Comparison of ENCODE assay signal across 24 cellular contexts in the genomic region with DNA sequence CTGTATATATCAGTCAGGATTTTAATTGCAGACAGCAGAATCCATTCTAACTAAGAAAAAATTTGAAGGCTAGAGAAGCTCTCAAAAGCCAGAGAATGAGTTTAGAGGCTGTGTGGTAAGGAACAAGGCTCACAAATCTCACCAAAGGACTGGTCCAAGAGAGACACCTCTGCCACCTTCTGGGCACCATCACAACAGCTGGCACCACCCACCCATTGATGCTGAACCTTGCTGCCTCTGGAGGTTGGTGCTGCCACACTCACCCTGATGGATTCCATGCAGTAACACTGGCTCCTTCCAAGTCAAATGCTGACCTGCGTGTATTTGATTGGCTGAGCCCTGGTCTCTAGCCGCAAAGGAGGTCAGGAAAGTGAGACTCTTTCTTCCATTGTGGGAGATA.
DNase-seq lines count a peak whose midpoint lies in the region; ATAC-seq, FAIRE-seq and TF ChIP-seq lines count a peak whose summit lies in the region.
"Had no signal": no experiment of that assay in that cellular context is flagged by ENCODE, and none has a peak within 500 bp of the region (broad histone marks: within the 10 kb centered on the region; RNA-seq: fewer than 3 reads in every experiment).

No MANE protein-coding gene starts in this region.

- no peak for TF ChIP-seq POLR2A in GM12891 (IDR thresholded peaks at IDR 0.05; ENCODE audit: low read depth, low read length)

- CTCF ChIA-PET in activated CD4-positive, alpha-beta T cell treated with anti-CD3 and anti-CD28 coated beads for 36 hours (lab: Charles Lee): interaction anchor here (0.6 kb wide), 1 partner anchor 214 kb away, joined by 3 read pairs; no protein-coding TSS in a partner anchor
- CTCF ChIA-PET in T-cell (lab: Charles Lee): no interaction called here

- POLR2A ChIA-PET in activated CD4-positive, alpha-beta T cell treated with anti-CD3 and anti-CD28 coated beads for 36 hours (lab: Charles Lee): no interaction called here
- POLR2A ChIA-PET in T-cell (lab: Charles Lee): no interaction called here

- no peaks in the 10 kb centered on the region for H3K9me3 Mint-ChIP-seq in activated CD4-positive, alpha-beta T cell treated with anti-CD3 and anti-CD28 coated beads for 36 hours (ENCODE audit: low read depth)
- H3K9me3 Mint-ChIP-seq in T-cell: peaks cover 0 to 3% (median 0%) of the 10 kb centered on the region in 3 donors
- H3K9me3 Mint-ChIP-seq in T-helper 2 cell treated with Interferon-gamma antibody and Interleukin-4, amounts not matched to agents 5 μg/mL and 100 μg/mL, for 36 hours: no peaks in the 10 kb centered on the region
- H3K9me3 Mint-ChIP-seq: activated T-helper 2 cell treated with anti-CD3 and anti-CD28 coated beads, Interferon-gamma antibody, Interleukin-2, Interleukin-4, amounts not matched to agents 10 μg/mL and 5 μg/mL and 100 μg/mL, durations not matched to agents 14 hours and 24 hours and 36 hours had no signal

- H3K36me3 Mint-ChIP-seq in activated CD4-positive, alpha-beta T cell treated with anti-CD3 and anti-CD28 coated beads for 36 hours (ENCODE audit: low read depth): no peaks in the 10 kb centered on the region
- H3K36me3 Mint-ChIP-seq in T-cell: no peaks in the 10 kb centered on the region
- H3K36me3 Mint-ChIP-seq in T-helper 2 cell treated with Interferon-gamma antibody and Interleukin-4, amounts not matched to agents 5 μg/mL and 100 μg/mL, for 36 hours (ENCODE audit: low read depth): no peaks in the 10 kb centered on the region
- H3K36me3 Mint-ChIP-seq: activated CD8-positive, alpha-beta memory T cell treated with anti-CD3 and anti-CD28 coated beads, Interleukin-2, amount 10 ng/mL, durations not matched to agents 7 days and 5 days; neural progenitor cell had no signal

- H3K27ac Mint-ChIP-seq in activated CD4-positive, alpha-beta T cell treated with anti-CD3 and anti-CD28 coated beads for 36 hours: no peak overlapping the region
- no peak overlapping the region for H3K27ac Mint-ChIP-seq in T-cell
- no peak overlapping the region for H3K27ac Mint-ChIP-seq in T-helper 2 cell treated with Interferon-gamma antibody and Interleukin-4, amounts not matched to agents 5 μg/mL and 100 μg/mL, for 36 hours
- H3K27ac Mint-ChIP-seq: activated CD8-positive, alpha-beta memory T cell treated with anti-CD3 and anti-CD28 coated beads, Interleukin-2, amount 10 ng/mL, durations not matched to agents 7 days and 5 days; activated T-helper 2 cell treated with anti-CD3 and anti-CD28 coated beads, Interferon-gamma antibody, Interleukin-2, Interleukin-4, amounts not matched to agents 10 μg/mL and 5 μg/mL and 100 μg/mL, durations not matched to agents 14 hours and 24 hours and 36 hours; dendritic cell treated with granulocyte-macrophage colony-stimulating factor and Interleukin-4, amounts not matched to agents 40 ng/mL and 50 ng/mL, for 4 days; neural progenitor cell had no signal

- peaks cover 7% of the 10 kb centered on the region for H3K27me3 Mint-ChIP-seq in activated CD4-positive, alpha-beta T cell treated with anti-CD3 and anti-CD28 coated beads for 36 hours
- peaks cover 0 to 18% of the 10 kb centered on the region in 2 donors for H3K27me3 Mint-ChIP-seq in T-cell
- H3K27me3 Mint-ChIP-seq in T-helper 2 cell treated with Interferon-gamma antibody and Interleukin-4, amounts not matched to agents 5 μg/mL and 100 μg/mL, for 36 hours (ENCODE audit: low read depth): no peaks in the 10 kb centered on the region
- H3K27me3 Mint-ChIP-seq: activated CD8-positive, alpha-beta memory T cell treated with anti-CD3 and anti-CD28 coated beads, Interleukin-2, amount 10 ng/mL, durations not matched to agents 7 days and 5 days; dendritic cell treated with granulocyte-macrophage colony-stimulating factor and Interleukin-4, amounts not matched to agents 40 ng/mL and 50 ng/mL, for 4 days had no signal

- FAIRE-seq in GM12891 (lab: Jason Lieb, UNC): no peak
- FAIRE-seq: bronchial epithelial cell, frontal cortex, GM12892, small intestine had no signal

- ATAC-seq in activated CD4-positive, alpha-beta T cell treated with anti-CD3 and anti-CD28 coated beads for 36 hours: no peak
- ATAC-seq in T-cell (replicated peaks in 1 of 4) (peak in 1 of 4 experiments; percentile 59), GM18873 (IDR thresholded peaks at IDR 0.05; ENCODE audit: low FRiP score, unreplicated experiment) (no peak)
- ATAC-seq: activated CD8-positive, alpha-beta memory T cell treated with anti-CD3 and anti-CD28 coated beads, Interleukin-2, amount 10 ng/mL, durations not matched to agents 7 days and 5 days; left lung; psoas muscle had no signal

- no peaks in the 10 kb centered on the region for H3K4me1 Mint-ChIP-seq in activated CD4-positive, alpha-beta T cell treated with anti-CD3 and anti-CD28 coated beads for 36 hours
- no peaks in the 10 kb centered on the region for H3K4me1 Mint-ChIP-seq in T-cell
- no peaks in the 10 kb centered on the region for H3K4me1 Mint-ChIP-seq in T-helper 2 cell treated with Interferon-gamma antibody and Interleukin-4, amounts not matched to agents 5 μg/mL and 100 μg/mL, for 36 hours (ENCODE audit: low read depth)
- H3K4me1 Mint-ChIP-seq: activated CD8-positive, alpha-beta memory T cell treated with anti-CD3 and anti-CD28 coated beads, Interleukin-2, amount 10 ng/mL, durations not matched to agents 7 days and 5 days; neural progenitor cell had no signal

- no peak overlapping the region for H3K4me3 Mint-ChIP-seq in activated CD4-positive, alpha-beta T cell treated with anti-CD3 and anti-CD28 coated beads for 36 hours
- no peak overlapping the region for H3K4me3 Mint-ChIP-seq in T-cell
- H3K4me3 Mint-ChIP-seq in T-helper 2 cell treated with Interferon-gamma antibody and Interleukin-4, amounts not matched to agents 5 μg/mL and 100 μg/mL, for 36 hours: no peak overlapping the region
- H3K4me3 Mint-ChIP-seq: activated CD8-positive, alpha-beta memory T cell treated with anti-CD3 and anti-CD28 coated beads, Interleukin-2, amount 10 ng/mL, durations not matched to agents 7 days and 5 days; dendritic cell treated with granulocyte-macrophage colony-stimulating factor and Interleukin-4, amounts not matched to agents 40 ng/mL and 50 ng/mL, for 4 days; neural progenitor cell had no signal

- DNase-seq in activated CD4-positive, alpha-beta T cell treated with anti-CD3 and anti-CD28 coated beads for 36 hours: peak; percentile 4
- no peak for DNase-seq in activated CD4-positive, alpha-beta T cell treated with anti-CD3 and anti-CD28 coated beads for 1 hour
- peak; percentile 15 for DNase-seq in DMS153 (lab: John Stamatoyannopoulos, UW)
- peak; percentile 33 for DNase-seq in NCI-H2107 (lab: John Stamatoyannopoulos, UW)
- DNase-seq in T-cell: peak in 19 of 34 experiments; percentile 0 to 22 (median 3)
- no peak for DNase-seq in T-helper 2 cell treated with Interferon-gamma antibody and Interleukin-4, amounts not matched to agents 5 μg/mL and 100 μg/mL, for 36 hours (ENCODE audit: low spot score)
- DNase-seq in GM12891 (ENCODE audit: insufficient read length, low spot score): no peak
- DNase-seq: activated CD8-positive, alpha-beta memory T cell treated with anti-CD3 and anti-CD28 coated beads, Interleukin-2, amount 10 ng/mL, durations not matched to agents 7 days and 5 days; AML-193; Calu3; KG1; left lung; NCI-H1048; NCI-H82; psoas muscle; small intestine; testis had no signal

- intact Hi-C loops in activated CD4-positive, alpha-beta T cell treated with anti-CD3 and anti-CD28 coated beads for 36 hours (cut with DNase I, micrococcal nuclease): no loop called here

TF ChIP-seq in GM12891, 5 proteins besides CTCF, POLR2A, EP300 and RAD21:
- TF ChIP-seq SPI1 (IDR thresholded peaks at IDR 0.05; ENCODE audit: low read depth, low read length) (no peak), TAF1 (IDR thresholded peaks at IDR 0.05; ENCODE audit: low read depth, low read length) (no peak), POU2F2 (IDR thresholded peaks at IDR 0.05; ENCODE audit: low read depth, low read length) (no peak), POLR2AphosphoS5 (IDR thresholded peaks at IDR 0.05; ENCODE audit: low read depth, low read length) (no peak), PAX5 (IDR thresholded peaks at IDR 0.05; ENCODE audit: insufficient read depth, low read length, severe bottlenecking) (no peak)

Comparison
In these comparisons a context has a peak if more than half of its experiments do, and no peak if none do; other contexts are left out.
1. DNase-seq: peak in activated CD4-positive, alpha-beta T cell treated with anti-CD3 and anti-CD28 coated beads for 36 hours (single experiment), DMS153 (single experiment), NCI-H2107 (single experiment) and T-cell (19 of 34); none in activated CD4-positive, alpha-beta T cell treated with anti-CD3 and anti-CD28 coated beads for 1 hour (single experiment), T-helper 2 cell treated with Interferon-gamma antibody and Interleukin-4, amounts not matched to agents 5 μg/mL and 100 μg/mL, for 36 hours (single experiment) and GM12891 (single experiment).